In genomic region chr7:30347226-30348082, GRCh38 we compare ENCODE assay signal across 2 cellular contexts.
A peak's percentile ranks its signal among the peaks of the same experiment; 100 is the strongest.
TF ChIP-seq lines count a peak whose summit lies in the region.

No MANE protein-coding gene starts in this region.

TF ChIP-seq in GM23338, 12 proteins besides CTCF, POLR2A, EP300 and RAD21:
- TF ChIP-seq, protein P1, sequence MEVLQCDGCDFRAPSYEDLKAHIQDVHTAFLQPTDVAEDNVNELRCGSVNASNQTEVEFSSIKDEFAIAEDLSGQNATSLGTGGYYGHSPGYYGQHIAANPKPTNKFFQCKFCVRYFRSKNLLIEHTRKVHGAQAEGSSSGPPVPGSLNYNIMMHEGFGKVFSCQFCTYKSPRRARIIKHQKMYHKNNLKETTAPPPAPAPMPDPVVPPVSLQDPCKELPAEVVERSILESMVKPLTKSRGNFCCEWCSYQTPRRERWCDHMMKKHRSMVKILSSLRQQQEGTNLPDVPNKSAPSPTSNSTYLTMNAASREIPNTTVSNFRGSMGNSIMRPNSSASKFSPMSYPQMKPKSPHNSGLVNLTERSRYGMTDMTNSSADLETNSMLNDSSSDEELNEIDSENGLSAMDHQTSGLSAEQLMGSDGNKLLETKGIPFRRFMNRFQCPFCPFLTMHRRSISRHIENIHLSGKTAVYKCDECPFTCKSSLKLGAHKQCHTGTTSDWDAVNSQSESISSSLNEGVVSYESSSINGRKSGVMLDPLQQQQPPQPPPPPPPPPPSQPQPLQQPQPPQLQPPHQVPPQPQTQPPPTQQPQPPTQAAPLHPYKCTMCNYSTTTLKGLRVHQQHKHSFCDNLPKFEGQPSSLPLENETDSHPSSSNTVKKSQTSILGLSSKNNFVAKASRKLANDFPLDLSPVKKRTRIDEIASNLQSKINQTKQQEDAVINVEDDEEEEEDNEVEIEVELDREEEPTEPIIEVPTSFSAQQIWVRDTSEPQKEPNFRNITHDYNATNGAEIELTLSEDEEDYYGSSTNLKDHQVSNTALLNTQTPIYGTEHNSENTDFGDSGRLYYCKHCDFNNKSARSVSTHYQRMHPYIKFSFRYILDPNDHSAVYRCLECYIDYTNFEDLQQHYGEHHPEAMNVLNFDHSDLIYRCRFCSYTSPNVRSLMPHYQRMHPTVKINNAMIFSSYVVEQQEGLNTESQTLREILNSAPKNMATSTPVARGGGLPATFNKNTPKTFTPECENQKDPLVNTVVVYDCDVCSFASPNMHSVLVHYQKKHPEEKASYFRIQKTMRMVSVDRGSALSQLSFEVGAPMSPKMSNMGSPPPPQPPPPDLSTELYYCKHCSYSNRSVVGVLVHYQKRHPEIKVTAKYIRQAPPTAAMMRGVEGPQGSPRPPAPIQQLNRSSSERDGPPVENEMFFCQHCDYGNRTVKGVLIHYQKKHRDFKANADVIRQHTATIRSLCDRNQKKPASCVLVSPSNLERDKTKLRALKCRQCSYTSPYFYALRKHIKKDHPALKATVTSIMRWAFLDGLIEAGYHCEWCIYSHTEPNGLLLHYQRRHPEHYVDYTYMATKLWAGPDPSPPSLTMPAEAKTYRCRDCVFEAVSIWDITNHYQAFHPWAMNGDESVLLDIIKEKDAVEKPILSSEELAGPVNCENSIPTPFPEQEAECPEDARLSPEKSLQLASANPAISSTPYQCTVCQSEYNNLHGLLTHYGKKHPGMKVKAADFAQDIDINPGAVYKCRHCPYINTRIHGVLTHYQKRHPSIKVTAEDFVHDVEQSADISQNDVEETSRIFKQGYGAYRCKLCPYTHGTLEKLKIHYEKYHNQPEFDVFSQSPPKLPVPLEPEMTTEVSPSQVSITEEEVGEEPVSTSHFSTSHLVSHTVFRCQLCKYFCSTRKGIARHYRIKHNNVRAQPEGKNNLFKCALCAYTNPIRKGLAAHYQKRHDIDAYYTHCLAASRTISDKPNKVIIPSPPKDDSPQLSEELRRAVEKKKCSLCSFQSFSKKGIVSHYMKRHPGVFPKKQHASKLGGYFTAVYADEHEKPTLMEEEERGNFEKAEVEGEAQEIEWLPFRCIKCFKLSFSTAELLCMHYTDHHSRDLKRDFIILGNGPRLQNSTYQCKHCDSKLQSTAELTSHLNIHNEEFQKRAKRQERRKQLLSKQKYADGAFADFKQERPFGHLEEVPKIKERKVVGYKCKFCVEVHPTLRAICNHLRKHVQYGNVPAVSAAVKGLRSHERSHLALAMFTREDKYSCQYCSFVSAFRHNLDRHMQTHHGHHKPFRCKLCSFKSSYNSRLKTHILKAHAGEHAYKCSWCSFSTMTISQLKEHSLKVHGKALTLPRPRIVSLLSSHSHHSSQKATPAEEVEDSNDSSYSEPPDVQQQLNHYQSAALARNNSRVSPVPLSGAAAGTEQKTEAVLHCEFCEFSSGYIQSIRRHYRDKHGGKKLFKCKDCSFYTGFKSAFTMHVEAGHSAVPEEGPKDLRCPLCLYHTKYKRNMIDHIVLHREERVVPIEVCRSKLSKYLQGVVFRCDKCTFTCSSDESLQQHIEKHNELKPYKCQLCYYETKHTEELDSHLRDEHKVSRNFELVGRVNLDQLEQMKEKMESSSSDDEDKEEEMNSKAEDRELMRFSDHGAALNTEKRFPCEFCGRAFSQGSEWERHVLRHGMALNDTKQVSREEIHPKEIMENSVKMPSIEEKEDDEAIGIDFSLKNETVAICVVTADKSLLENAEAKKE (CRISPR knock-in tag; IDR thresholded peaks at IDR 0.05): no peak
- no peak for TF ChIP-seq EZH2 (IDR thresholded peaks at IDR 0.05; ENCODE audit: low read depth, unreplicated experiment)
- TF ChIP-seq REST (IDR thresholded peaks at IDR 0.05; ENCODE audit: unreplicated experiment): no peak
- TF ChIP-seq CREB1 (CRISPR knock-in tag; IDR thresholded peaks at IDR 0.05; ENCODE audit: low read depth): no peak
- no peak for TF ChIP-seq NANOG (IDR thresholded peaks at IDR 0.05; ENCODE audit: borderline replicate concordance)
- TF ChIP-seq POLR2AphosphoS5 (IDR thresholded peaks at IDR 0.05; ENCODE audit: low read depth): no peak
- TF ChIP-seq STAT1 (IDR thresholded peaks at IDR 0.05; ENCODE audit: unreplicated experiment): no peak
- TF ChIP-seq EZH2phosphoT487 (IDR thresholded peaks at IDR 0.05; ENCODE audit: unreplicated experiment): no peak
- no peak for TF ChIP-seq JUNB (IDR thresholded peaks at IDR 0.05; ENCODE audit: unreplicated experiment)
- TF ChIP-seq, protein P2, sequence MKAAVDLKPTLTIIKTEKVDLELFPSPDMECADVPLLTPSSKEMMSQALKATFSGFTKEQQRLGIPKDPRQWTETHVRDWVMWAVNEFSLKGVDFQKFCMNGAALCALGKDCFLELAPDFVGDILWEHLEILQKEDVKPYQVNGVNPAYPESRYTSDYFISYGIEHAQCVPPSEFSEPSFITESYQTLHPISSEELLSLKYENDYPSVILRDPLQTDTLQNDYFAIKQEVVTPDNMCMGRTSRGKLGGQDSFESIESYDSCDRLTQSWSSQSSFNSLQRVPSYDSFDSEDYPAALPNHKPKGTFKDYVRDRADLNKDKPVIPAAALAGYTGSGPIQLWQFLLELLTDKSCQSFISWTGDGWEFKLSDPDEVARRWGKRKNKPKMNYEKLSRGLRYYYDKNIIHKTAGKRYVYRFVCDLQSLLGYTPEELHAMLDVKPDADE (IDR thresholded peaks at IDR 0.05): no peak
- TF ChIP-seq ZNF114 (CRISPR knock-in tag; IDR thresholded peaks at IDR 0.05): no peak
- TF ChIP-seq ZNF331 (CRISPR knock-in tag; IDR thresholded peaks at IDR 0.05; ENCODE audit: low read depth): no peak

TF ChIP-seq in HepG2, 621 proteins besides CTCF, POLR2A, EP300 and RAD21 (continued from another document):
- TF ChIP-seq, protein P3, sequence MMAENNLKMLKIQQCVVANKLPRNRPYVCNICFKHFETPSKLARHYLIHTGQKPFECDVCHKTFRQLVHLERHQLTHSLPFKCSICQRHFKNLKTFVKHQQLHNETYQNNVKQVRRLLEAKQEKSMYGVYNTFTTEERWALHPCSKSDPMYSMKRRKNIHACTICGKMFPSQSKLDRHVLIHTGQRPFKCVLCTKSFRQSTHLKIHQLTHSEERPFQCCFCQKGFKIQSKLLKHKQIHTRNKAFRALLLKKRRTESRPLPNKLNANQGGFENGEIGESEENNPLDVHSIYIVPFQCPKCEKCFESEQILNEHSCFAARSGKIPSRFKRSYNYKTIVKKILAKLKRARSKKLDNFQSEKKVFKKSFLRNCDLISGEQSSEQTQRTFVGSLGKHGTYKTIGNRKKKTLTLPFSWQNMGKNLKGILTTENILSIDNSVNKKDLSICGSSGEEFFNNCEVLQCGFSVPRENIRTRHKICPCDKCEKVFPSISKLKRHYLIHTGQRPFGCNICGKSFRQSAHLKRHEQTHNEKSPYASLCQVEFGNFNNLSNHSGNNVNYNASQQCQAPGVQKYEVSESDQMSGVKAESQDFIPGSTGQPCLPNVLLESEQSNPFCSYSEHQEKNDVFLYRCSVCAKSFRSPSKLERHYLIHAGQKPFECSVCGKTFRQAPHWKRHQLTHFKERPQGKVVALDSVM (CRISPR knock-in tag; IDR thresholded peaks at IDR 0.05): peak; percentile 57; the same call in 1 of the 2 replicates
